Comparison of ENCODE assay signal across 22 cellular contexts in genomic region chr16:21021316-21021715, GRCh38.
DNase-seq lines count a peak whose midpoint lies in the region; ATAC-seq and TF ChIP-seq lines count a peak whose summit lies in the region.
"Had no signal": no experiment of that assay in that cellular context is flagged by ENCODE, and none has a peak within 500 bp of the region (broad histone marks: within the 10 kb centered on the region; RNA-seq: fewer than 3 reads in every experiment).

No MANE protein-coding gene starts in this region.

- H3K4me3 ChIP-seq in right lobe of liver, result no peak overlapping the region
- H3K4me3 ChIP-seq: BLaER1, GM12878 had no signal

- no peaks in the 10 kb centered on the region for H3K4me1 ChIP-seq in right lobe of liver
- H3K4me1 ChIP-seq: BE2C, BLaER1 had no signal

- ATAC-seq in right lobe of liver (peak; percentile 63 to 77 (median 68)), GM21528 (IDR thresholded peaks at IDR 0.05; ENCODE audit: low FRiP score, unreplicated experiment) (no peak)
- ATAC-seq: GM12878 had no signal

- DNase-seq in HuH-7 (ENCODE audit: low spot score), result peak; percentile 20
- peak; percentile 12 for DNase-seq in HuH-7.5 (ENCODE audit: low spot score)
- DNase-seq in right lobe of liver, result no peak
- no peak for DNase-seq in hippocampal formation (lab: John Stamatoyannopoulos, UW)
- DNase-seq: 8988T; ACHN; BE2C; C1 segment of cervical spinal cord; CD4-positive, alpha-beta memory T cell; CD4-positive, CD25-positive, alpha-beta regulatory T cell; CD8-positive, alpha-beta memory T cell; COR-L47; DMS 273 treated with DMSO at 0.1 percent for 48 hours; DMS153; DMS53; DMS79; DND-41; EL; GDM1 had no signal

- intact Hi-C loops in right lobe of liver (cut with DNase I), result no loop called here

- TF ChIP-seq POLR2A in right lobe of liver (IDR thresholded peaks at IDR 0.05), result no peak

- no peak overlapping the region for H3K27ac ChIP-seq in right lobe of liver
- H3K27ac ChIP-seq: BLaER1 had no signal

- 50% methylated on average over 1 of the region's 1 CpG for WGBS in right lobe of liver (ENCODE audit: insufficient coverage, low coverage, low lambda C conversion rate, missing lambda C conversion rate)

- H3K36me3 ChIP-seq in right lobe of liver, result no peaks in the 10 kb centered on the region
- H3K36me3 ChIP-seq: BE2C, BLaER1 had no signal

- H3K27me3 ChIP-seq in right lobe of liver, result no peaks in the 10 kb centered on the region
- H3K27me3 ChIP-seq: BE2C, BLaER1 had no signal

- H3K9me3 ChIP-seq in right lobe of liver, result no peaks in the 10 kb centered on the region
- H3K9me3 ChIP-seq: BE2C, BLaER1 had no signal

- TF ChIP-seq CTCF in right lobe of liver (IDR thresholded peaks at IDR 0.05), result no peak

Comparison
In these comparisons a context has a peak if more than half of its experiments do, and no peak if none do; other contexts are left out.
1. DNase-seq: peak in HuH-7 (single experiment) and HuH-7.5 (single experiment); none in right lobe of liver (0 of 3) and hippocampal formation (0 of 2).